In the genomic region with DNA sequence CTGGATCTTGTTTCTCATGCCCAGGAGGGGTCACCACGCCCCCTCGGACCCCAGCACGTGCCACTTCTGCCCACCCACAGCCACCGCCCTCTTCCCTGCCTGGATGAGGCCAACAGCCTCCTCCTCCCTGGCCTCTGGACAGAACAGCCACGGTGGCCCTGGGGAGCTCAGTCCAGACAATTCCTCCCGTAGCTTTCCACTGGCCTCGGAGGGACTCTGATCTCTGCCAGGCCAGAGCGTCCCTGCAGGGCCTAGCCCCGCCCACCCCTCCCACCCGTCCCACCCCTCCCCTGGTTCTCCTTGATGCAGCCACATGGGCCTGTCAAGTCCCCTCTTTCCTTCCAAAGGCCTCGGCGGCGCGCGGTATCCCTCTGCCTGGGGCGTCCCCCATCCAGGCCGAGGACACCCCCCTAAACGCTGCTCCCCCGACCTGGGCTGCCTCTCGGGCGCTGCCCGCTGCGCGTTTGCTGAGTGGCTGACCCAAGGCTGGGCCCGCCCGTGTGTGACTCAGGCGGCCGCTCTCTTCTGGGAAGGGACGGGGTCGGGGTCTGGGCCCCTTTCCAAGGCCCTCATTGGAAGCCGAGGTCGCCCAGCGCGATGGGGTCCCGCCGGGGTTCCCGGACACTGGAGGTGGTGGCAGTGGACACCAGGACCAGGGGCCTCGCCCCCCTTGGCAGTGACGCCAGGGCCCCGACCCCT, we compare ENCODE assay signal across 1 cellular context.
A peak's percentile ranks its signal among the peaks of the same experiment; 100 is the strongest.
TF ChIP-seq lines count a peak whose summit lies in the region.

No MANE protein-coding gene starts in this region.

TF ChIP-seq in K562, 482 proteins besides CTCF, POLR2A, EP300 and RAD21 (continues in another document):
- TF ChIP-seq MEF2A (IDR thresholded peaks at IDR 0.05; ENCODE audit: control insufficient read depth, low read depth, low read length) (no peak), SREBF1 (IDR thresholded peaks at IDR 0.05; ENCODE audit: borderline replicate concordance, low read depth, low read length) (no peak), POLR2AphosphoS5 (IDR thresholded peaks at IDR 0.05; ENCODE audit: control insufficient read depth, insufficient read depth, low read depth, low read length) (no peak), SETDB1 (IDR thresholded peaks at IDR 0.05; ENCODE audit: low read length) (no peak), PHB (CRISPR knock-in tag; IDR thresholded peaks at IDR 0.05) (0 out of 2 replicates have a peak, but pooled peaks have one; percentile 15), HMG20A (CRISPR knock-in tag; conservative IDR thresholded peaks at IDR 0.05) (no peak), ZNF583 (CRISPR knock-in tag; IDR thresholded peaks at IDR 0.05) (no peak), U2AF1 (optimal IDR thresholded peaks at IDR 0.05; ENCODE audit: low read depth, low read length) (no peak), ARNT (IDR thresholded peaks at IDR 0.05) (no peak), TARDBP (IDR thresholded peaks at IDR 0.05) (no peak), KDM4B (IDR thresholded peaks at IDR 0.05; ENCODE audit: borderline replicate concordance in 2 of 2, low read depth in 1 of 2) (no peak), E2F3 (CRISPR knock-in tag; IDR thresholded peaks at IDR 0.05) (no peak), KAT8 (IDR thresholded peaks at IDR 0.05; ENCODE audit: low read depth) (no peak), SNIP1 (IDR thresholded peaks at IDR 0.05; ENCODE audit: low read depth) (no peak), NFE2 (IDR thresholded peaks at IDR 0.05; ENCODE audit: low read depth) (no peak), MEIS2 (IDR thresholded peaks at IDR 0.05; ENCODE audit: partially characterized antibody) (no peak), ZNF3 (CRISPR knock-in tag; IDR thresholded peaks at IDR 0.05) (no peak), ZBTB8A (IDR thresholded peaks at IDR 0.05; ENCODE audit: partially characterized antibody) (no peak), JUNB (CRISPR knock-in tag; conservative IDR thresholded peaks at IDR 0.05) (no peak), SMARCC2 (IDR thresholded peaks at IDR 0.05; ENCODE audit: low read depth) (no peak), NFE2L1 (tag; IDR thresholded peaks at IDR 0.05; ENCODE audit: borderline replicate concordance, low read depth) (no peak), CSDE1 (IDR thresholded peaks at IDR 0.05) (no peak; a peak in 1 of 4 replicates), ZNF436 (CRISPR knock-in tag; IDR thresholded peaks at IDR 0.05) (no peak), GTF2E2 (tag; IDR thresholded peaks at IDR 0.05) (no peak), ATF7 (IDR thresholded peaks at IDR 0.05) (no peak), TAF1 (IDR thresholded peaks at IDR 0.05; ENCODE audit: control insufficient read depth, extremely low read depth, insufficient read depth, low read length, severe bottlenecking) (no peak), FOS (IDR thresholded peaks at IDR 0.05; ENCODE audit: extremely low read depth, insufficient read length) (no peak), RBM25 (IDR thresholded peaks at IDR 0.05; ENCODE audit: low read depth, low read length, severe bottlenecking) (no peak), TAF15 (IDR thresholded peaks at IDR 0.05; ENCODE audit: low read depth, low read length) (no peak), ZKSCAN8 (CRISPR knock-in tag; IDR thresholded peaks at IDR 0.05) (no peak), PURB (CRISPR knock-in tag; IDR thresholded peaks at IDR 0.05; ENCODE audit: low read depth) (no peak), NCOR1 (IDR thresholded peaks at IDR 0.05) (no peak), ZNF217 (CRISPR knock-in tag; IDR thresholded peaks at IDR 0.05) (no peak), ZFPM2 (CRISPR knock-in tag; IDR thresholded peaks at IDR 0.05) (peak; percentile 77; the same call in 1 of the 2 replicates), FOSL1 (tag; conservative IDR thresholded peaks at IDR 0.05) (0 out of 2 replicates have a peak, but pooled peaks have one; percentile 43), ZSCAN32 (CRISPR knock-in tag; IDR thresholded peaks at IDR 0.05) (no peak), MYC (IDR thresholded peaks at IDR 0.05; ENCODE audit: low read depth, low read length) (no peak), MYC (CRISPR knock-in tag; IDR thresholded peaks at IDR 0.05; ENCODE audit: borderline replicate concordance, low read depth) (peak; percentile 62; the same call in 1 of the 2 replicates), ERF (CRISPR knock-in tag; IDR thresholded peaks at IDR 0.05) (0 out of 2 replicates have a peak, but pooled peaks have one; percentile 49), ZNF696 (CRISPR knock-in tag; conservative IDR thresholded peaks at IDR 0.05) (no peak)
- TF ChIP-seq, protein P1, sequence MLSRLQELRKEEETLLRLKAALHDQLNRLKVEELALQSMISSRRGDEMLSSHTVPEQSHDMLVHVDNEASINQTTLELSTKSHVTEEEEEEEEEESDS (CRISPR knock-in tag; IDR thresholded peaks at IDR 0.05), result no peak
- TF ChIP-seq, protein P2, sequence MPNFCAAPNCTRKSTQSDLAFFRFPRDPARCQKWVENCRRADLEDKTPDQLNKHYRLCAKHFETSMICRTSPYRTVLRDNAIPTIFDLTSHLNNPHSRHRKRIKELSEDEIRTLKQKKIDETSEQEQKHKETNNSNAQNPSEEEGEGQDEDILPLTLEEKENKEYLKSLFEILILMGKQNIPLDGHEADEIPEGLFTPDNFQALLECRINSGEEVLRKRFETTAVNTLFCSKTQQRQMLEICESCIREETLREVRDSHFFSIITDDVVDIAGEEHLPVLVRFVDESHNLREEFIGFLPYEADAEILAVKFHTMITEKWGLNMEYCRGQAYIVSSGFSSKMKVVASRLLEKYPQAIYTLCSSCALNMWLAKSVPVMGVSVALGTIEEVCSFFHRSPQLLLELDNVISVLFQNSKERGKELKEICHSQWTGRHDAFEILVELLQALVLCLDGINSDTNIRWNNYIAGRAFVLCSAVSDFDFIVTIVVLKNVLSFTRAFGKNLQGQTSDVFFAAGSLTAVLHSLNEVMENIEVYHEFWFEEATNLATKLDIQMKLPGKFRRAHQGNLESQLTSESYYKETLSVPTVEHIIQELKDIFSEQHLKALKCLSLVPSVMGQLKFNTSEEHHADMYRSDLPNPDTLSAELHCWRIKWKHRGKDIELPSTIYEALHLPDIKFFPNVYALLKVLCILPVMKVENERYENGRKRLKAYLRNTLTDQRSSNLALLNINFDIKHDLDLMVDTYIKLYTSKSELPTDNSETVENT (CRISPR knock-in tag; IDR thresholded peaks at IDR 0.05), result peak; percentile 6; the same call in 1 of the 2 replicates
- TF ChIP-seq, protein P3, sequence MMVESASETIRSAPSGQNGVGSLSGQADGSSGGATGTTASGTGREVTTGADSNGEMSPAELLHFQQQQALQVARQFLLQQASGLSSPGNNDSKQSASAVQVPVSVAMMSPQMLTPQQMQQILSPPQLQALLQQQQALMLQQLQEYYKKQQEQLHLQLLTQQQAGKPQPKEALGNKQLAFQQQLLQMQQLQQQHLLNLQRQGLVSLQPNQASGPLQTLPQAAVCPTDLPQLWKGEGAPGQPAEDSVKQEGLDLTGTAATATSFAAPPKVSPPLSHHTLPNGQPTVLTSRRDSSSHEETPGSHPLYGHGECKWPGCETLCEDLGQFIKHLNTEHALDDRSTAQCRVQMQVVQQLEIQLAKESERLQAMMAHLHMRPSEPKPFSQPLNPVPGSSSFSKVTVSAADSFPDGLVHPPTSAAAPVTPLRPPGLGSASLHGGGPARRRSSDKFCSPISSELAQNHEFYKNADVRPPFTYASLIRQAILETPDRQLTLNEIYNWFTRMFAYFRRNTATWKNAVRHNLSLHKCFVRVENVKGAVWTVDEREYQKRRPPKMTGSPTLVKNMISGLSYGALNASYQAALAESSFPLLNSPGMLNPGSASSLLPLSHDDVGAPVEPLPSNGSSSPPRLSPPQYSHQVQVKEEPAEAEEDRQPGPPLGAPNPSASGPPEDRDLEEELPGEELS (CRISPR knock-in tag; IDR thresholded peaks at IDR 0.05; ENCODE audit: borderline replicate concordance), result no peak
- TF ChIP-seq, protein P4, sequence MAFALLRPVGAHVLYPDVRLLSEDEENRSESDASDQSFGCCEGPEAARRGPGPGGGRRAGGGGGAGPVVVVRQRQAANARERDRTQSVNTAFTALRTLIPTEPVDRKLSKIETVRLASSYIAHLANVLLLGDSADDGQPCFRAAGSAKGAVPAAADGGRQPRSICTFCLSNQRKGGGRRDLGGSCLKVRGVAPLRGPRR (CRISPR knock-in tag; IDR thresholded peaks at IDR 0.05), result no peak
- TF ChIP-seq, protein P5, sequence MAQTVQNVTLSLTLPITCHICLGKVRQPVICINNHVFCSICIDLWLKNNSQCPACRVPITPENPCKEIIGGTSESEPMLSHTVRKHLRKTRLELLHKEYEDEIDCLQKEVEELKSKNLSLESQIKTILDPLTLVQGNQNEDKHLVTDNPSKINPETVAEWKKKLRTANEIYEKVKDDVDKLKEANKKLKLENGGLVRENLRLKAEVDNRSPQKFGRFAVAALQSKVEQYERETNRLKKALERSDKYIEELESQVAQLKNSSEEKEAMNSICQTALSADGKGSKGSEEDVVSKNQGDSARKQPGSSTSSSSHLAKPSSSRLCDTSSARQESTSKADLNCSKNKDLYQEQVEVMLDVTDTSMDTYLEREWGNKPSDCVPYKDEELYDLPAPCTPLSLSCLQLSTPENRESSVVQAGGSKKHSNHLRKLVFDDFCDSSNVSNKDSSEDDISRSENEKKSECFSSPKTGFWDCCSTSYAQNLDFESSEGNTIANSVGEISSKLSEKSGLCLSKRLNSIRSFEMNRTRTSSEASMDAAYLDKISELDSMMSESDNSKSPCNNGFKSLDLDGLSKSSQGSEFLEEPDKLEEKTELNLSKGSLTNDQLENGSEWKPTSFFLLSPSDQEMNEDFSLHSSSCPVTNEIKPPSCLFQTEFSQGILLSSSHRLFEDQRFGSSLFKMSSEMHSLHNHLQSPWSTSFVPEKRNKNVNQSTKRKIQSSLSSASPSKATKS (CRISPR knock-in tag; IDR thresholded peaks at IDR 0.05), result no peak
- TF ChIP-seq, protein P6, sequence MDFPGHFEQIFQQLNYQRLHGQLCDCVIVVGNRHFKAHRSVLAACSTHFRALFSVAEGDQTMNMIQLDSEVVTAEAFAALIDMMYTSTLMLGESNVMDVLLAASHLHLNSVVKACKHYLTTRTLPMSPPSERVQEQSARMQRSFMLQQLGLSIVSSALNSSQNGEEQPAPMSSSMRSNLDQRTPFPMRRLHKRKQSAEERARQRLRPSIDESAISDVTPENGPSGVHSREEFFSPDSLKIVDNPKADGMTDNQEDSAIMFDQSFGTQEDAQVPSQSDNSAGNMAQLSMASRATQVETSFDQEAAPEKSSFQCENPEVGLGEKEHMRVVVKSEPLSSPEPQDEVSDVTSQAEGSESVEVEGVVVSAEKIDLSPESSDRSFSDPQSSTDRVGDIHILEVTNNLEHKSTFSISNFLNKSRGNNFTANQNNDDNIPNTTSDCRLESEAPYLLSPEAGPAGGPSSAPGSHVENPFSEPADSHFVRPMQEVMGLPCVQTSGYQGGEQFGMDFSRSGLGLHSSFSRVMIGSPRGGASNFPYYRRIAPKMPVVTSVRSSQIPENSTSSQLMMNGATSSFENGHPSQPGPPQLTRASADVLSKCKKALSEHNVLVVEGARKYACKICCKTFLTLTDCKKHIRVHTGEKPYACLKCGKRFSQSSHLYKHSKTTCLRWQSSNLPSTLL (IDR thresholded peaks at IDR 0.05), result no peak
- TF ChIP-seq, protein P7, sequence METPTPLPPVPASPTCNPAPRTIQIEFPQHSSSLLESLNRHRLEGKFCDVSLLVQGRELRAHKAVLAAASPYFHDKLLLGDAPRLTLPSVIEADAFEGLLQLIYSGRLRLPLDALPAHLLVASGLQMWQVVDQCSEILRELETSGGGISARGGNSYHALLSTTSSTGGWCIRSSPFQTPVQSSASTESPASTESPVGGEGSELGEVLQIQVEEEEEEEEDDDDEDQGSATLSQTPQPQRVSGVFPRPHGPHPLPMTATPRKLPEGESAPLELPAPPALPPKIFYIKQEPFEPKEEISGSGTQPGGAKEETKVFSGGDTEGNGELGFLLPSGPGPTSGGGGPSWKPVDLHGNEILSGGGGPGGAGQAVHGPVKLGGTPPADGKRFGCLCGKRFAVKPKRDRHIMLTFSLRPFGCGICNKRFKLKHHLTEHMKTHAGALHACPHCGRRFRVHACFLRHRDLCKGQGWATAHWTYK (CRISPR knock-in tag; IDR thresholded peaks at IDR 0.05), result no peak
- TF ChIP-seq, protein P8, sequence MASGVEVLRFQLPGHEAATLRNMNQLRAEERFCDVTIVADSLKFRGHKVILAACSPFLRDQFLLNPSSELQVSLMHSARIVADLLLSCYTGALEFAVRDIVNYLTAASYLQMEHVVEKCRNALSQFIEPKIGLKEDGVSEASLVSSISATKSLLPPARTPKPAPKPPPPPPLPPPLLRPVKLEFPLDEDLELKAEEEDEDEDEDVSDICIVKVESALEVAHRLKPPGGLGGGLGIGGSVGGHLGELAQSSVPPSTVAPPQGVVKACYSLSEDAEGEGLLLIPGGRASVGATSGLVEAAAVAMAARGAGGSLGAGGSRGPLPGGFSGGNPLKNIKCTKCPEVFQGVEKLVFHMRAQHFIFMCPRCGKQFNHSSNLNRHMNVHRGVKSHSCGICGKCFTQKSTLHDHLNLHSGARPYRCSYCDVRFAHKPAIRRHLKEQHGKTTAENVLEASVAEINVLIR (CRISPR knock-in tag; IDR thresholded peaks at IDR 0.05), result no peak
- TF ChIP-seq, protein P9, sequence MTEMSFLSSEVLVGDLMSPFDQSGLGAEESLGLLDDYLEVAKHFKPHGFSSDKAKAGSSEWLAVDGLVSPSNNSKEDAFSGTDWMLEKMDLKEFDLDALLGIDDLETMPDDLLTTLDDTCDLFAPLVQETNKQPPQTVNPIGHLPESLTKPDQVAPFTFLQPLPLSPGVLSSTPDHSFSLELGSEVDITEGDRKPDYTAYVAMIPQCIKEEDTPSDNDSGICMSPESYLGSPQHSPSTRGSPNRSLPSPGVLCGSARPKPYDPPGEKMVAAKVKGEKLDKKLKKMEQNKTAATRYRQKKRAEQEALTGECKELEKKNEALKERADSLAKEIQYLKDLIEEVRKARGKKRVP (CRISPR knock-in tag; IDR thresholded peaks at IDR 0.05), result no peak
- TF ChIP-seq, protein P10, sequence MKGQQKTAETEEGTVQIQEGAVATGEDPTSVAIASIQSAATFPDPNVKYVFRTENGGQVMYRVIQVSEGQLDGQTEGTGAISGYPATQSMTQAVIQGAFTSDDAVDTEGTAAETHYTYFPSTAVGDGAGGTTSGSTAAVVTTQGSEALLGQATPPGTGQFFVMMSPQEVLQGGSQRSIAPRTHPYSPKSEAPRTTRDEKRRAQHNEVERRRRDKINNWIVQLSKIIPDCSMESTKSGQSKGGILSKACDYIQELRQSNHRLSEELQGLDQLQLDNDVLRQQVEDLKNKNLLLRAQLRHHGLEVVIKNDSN (CRISPR knock-in tag; IDR thresholded peaks at IDR 0.05), result no peak
- TF ChIP-seq, protein P11, sequence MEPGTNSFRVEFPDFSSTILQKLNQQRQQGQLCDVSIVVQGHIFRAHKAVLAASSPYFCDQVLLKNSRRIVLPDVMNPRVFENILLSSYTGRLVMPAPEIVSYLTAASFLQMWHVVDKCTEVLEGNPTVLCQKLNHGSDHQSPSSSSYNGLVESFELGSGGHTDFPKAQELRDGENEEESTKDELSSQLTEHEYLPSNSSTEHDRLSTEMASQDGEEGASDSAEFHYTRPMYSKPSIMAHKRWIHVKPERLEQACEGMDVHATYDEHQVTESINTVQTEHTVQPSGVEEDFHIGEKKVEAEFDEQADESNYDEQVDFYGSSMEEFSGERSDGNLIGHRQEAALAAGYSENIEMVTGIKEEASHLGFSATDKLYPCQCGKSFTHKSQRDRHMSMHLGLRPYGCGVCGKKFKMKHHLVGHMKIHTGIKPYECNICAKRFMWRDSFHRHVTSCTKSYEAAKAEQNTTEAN (CRISPR knock-in tag; IDR thresholded peaks at IDR 0.05), result no peak
- TF ChIP-seq, protein P12, sequence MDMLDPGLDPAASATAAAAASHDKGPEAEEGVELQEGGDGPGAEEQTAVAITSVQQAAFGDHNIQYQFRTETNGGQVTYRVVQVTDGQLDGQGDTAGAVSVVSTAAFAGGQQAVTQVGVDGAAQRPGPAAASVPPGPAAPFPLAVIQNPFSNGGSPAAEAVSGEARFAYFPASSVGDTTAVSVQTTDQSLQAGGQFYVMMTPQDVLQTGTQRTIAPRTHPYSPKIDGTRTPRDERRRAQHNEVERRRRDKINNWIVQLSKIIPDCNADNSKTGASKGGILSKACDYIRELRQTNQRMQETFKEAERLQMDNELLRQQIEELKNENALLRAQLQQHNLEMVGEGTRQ (CRISPR knock-in tag; IDR thresholded peaks at IDR 0.05), result no peak; the same call in 1 of the 2 replicates
